ENCODE assay signal across 1 cellular context in the genomic region with DNA sequence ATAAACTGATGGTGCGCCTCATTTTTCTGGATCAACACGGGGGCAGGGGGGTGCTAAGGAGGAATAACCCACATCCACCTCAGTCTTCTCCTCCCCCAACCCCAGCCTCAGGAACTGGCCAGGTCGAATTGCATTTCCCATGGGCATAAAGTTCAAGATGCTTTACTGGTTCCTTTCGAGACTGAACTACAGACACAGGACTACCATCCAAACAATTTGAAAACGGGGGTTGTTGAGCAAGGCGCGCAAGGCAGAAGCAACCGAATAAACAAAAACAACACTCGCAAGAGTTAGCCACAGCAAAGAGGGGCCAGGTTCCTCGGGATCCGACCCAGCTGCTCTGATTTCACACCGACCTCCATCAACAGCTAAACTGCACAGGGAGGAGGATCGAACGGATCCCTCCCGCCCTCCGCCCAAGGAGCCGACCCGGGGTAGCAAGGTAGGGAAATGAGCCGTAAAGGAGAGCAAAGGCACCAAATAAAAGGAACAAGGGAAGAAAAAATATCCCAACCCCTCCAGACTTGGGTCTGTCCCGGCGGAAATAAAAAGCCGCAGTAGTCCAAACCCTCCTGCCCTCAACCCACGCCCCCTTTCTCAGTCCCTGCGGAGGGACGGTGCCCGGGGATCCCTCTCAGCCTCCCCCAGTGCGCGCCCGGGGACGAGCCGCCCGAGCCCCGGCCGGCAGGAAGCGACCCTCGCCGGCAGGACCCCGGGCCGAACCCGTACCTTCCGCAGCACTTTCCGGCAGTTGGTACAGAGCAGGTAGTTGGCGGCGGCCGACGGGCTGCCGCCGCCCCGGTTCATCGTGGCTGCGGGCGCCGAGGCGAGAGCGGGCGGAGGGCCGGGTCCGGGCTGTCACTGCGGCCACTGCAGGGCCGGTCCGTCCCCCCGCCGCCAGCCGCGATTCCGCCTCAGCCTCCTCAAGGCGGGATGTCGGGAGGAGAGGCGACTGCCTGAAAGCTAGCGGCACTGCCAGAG.
TF ChIP-seq lines count a peak whose summit lies in the region.

No MANE protein-coding gene starts in this region.

TF ChIP-seq in liver, 16 proteins besides CTCF, POLR2A, EP300 and RAD21 (continued from another document):
- TF ChIP-seq, protein P1, sequence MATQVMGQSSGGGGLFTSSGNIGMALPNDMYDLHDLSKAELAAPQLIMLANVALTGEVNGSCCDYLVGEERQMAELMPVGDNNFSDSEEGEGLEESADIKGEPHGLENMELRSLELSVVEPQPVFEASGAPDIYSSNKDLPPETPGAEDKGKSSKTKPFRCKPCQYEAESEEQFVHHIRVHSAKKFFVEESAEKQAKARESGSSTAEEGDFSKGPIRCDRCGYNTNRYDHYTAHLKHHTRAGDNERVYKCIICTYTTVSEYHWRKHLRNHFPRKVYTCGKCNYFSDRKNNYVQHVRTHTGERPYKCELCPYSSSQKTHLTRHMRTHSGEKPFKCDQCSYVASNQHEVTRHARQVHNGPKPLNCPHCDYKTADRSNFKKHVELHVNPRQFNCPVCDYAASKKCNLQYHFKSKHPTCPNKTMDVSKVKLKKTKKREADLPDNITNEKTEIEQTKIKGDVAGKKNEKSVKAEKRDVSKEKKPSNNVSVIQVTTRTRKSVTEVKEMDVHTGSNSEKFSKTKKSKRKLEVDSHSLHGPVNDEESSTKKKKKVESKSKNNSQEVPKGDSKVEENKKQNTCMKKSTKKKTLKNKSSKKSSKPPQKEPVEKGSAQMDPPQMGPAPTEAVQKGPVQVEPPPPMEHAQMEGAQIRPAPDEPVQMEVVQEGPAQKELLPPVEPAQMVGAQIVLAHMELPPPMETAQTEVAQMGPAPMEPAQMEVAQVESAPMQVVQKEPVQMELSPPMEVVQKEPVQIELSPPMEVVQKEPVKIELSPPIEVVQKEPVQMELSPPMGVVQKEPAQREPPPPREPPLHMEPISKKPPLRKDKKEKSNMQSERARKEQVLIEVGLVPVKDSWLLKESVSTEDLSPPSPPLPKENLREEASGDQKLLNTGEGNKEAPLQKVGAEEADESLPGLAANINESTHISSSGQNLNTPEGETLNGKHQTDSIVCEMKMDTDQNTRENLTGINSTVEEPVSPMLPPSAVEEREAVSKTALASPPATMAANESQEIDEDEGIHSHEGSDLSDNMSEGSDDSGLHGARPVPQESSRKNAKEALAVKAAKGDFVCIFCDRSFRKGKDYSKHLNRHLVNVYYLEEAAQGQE (IDR thresholded peaks at IDR 0.05): no peak
- TF ChIP-seq GABPA (IDR thresholded peaks at IDR 0.05 in 1 of 2, conservative IDR thresholded peaks at IDR 0.05 in 1 of 2): no peak
- no peak for TF ChIP-seq HNF4A (conservative IDR thresholded peaks at IDR 0.05)
